In genomic region chr9:108552459-108553040, GRCh38 we compare ENCODE assay signal across 15 cellular contexts.
DNase-seq lines count a peak whose midpoint lies in the region; ATAC-seq and TF ChIP-seq lines count a peak whose summit lies in the region.
"Had no signal": no experiment of that assay in that cellular context is flagged by ENCODE, and none has a peak within 500 bp of the region (broad histone marks: within the 10 kb centered on the region; RNA-seq: fewer than 3 reads in every experiment).

No MANE protein-coding gene starts in this region.

- H3K27ac Mint-ChIP-seq in Calu3 (ENCODE audit: unreplicated experiment), result peak overlapping the region; percentile 94
- no peak overlapping the region for H3K27ac Mint-ChIP-seq in T-cell
- H3K27ac Mint-ChIP-seq: stimulated activated naive CD8-positive, alpha-beta T cell treated with anti-CD3 and anti-CD28 coated beads, Interleukin-15, Interleukin-2, amounts not matched to agents 100 ng/mL and 50 ng/mL, for 24 hours had no signal

- 2% methylated on average over 6 of the region's 7 CpGs for WGBS in mammary epithelial cell (ENCODE audit: low coverage, missing lambda C conversion rate)

- peaks cover 57% of the 10 kb centered on the region for H3K4me1 ChIP-seq in mammary epithelial cell (ENCODE audit: insufficient read depth, low read length)

- peak overlapping the region; percentile 11 for H2AFZ ChIP-seq in mammary epithelial cell (ENCODE audit: low read depth, low read length)

- CTCF ChIA-PET in Calu3 (lab: Charles Lee) (interaction anchor here (0.6 to 0.9 kb wide), 3 partner anchors 11 to 22 kb away, joined by 3 to 4 read pairs (median 3); no protein-coding TSS in a partner anchor), mammary epithelial cell (lab: Charles Lee; ENCODE audit: low non-redundant PET) (interaction anchor here (0.7 to 0.8 kb wide), 2 partner anchors 9 to 136 kb away, joined by 4 read pairs; no protein-coding TSS in a partner anchor), T-cell (lab: Charles Lee) (no interaction called here)

- peak; percentile 57 for DNase-seq in Calu3
- DNase-seq in HT-29 (ENCODE audit: low spot score), result peak; percentile 10
- peak; percentile 97 for DNase-seq in mammary epithelial cell
- DNase-seq in omental fat pad (ENCODE audit: low spot score), result peak; percentile 53
- no peak for DNase-seq in mesenteric fat pad (ENCODE audit: low spot score)
- no peak for DNase-seq in T-cell
- no peak for DNase-seq in stimulated activated naive CD4-positive, alpha-beta T cell treated with Interleukin-2 at 50 U/mL for 16 hours (lab: John Stamatoyannopoulos, UW)
- DNase-seq: activated CD4-positive, CD25-positive, alpha-beta regulatory T cell; effector CD4-positive, alpha-beta T cell; heart right ventricle; NCI-H1048; stimulated activated CD4-positive, alpha-beta T cell treated with anti-CD3 and anti-CD28 coated beads, Interleukin-2, amount 100 ng/mL, for 48 hours had no signal

- peak overlapping the region; percentile 99 for H3K27ac ChIP-seq in mammary epithelial cell (ENCODE audit: insufficient read depth, low read depth, low read length)
- H3K27ac ChIP-seq: BLaER1 treated with 17β-estradiol and CSF1 and Interleukin-3, amounts not matched to agents 10 nM and 100 nM; heart right ventricle had no signal

- POLR2A ChIA-PET in T-cell (lab: Charles Lee), result no interaction called here

- in situ Hi-C loops in mammary epithelial cell (cut with MboI; ENCODE audit: low sequenced_read_pairs in 2 of 2), result no loop called here

- peak overlapping the region; percentile 86 for H3K9ac ChIP-seq in mammary epithelial cell (ENCODE audit: insufficient read depth, low read length)
- H3K9ac ChIP-seq: BLaER1 treated with 17β-estradiol and CSF1 and Interleukin-3, amounts not matched to agents 10 nM and 100 nM had no signal

- H3K9me3 Mint-ChIP-seq in Calu3 (ENCODE audit: low read depth, unreplicated experiment) (no peaks in the 10 kb centered on the region), T-cell (peaks cover 0 to 3% (median 0%) of the 10 kb centered on the region in 3 donors)
- H3K9me3 Mint-ChIP-seq: stimulated activated naive CD8-positive, alpha-beta T cell treated with anti-CD3 and anti-CD28 coated beads, Interleukin-15, Interleukin-2, amounts not matched to agents 100 ng/mL and 50 ng/mL, for 24 hours had no signal

- H4K20me1 ChIP-seq in mammary epithelial cell (ENCODE audit: insufficient read depth, low read length), result no peaks in the 10 kb centered on the region
- H4K20me1 ChIP-seq: BLaER1 treated with 17β-estradiol and CSF1 and Interleukin-3, amounts not matched to agents 10 nM and 100 nM had no signal

- H3K36me3 Mint-ChIP-seq in Calu3 (ENCODE audit: insufficient read depth, unreplicated experiment) (peaks cover 9% of the 10 kb centered on the region), T-cell (no peaks in the 10 kb centered on the region)

- H3K27me3 Mint-ChIP-seq in Calu3 (ENCODE audit: unreplicated experiment) (no peaks in the 10 kb centered on the region), T-cell (no peaks in the 10 kb centered on the region)
- H3K27me3 Mint-ChIP-seq: stimulated activated naive CD8-positive, alpha-beta T cell treated with anti-CD3 and anti-CD28 coated beads, Interleukin-15, Interleukin-2, amounts not matched to agents 100 ng/mL and 50 ng/mL, for 24 hours had no signal

- H3K36me3 ChIP-seq in mammary epithelial cell (ENCODE audit: insufficient read depth, low read length), result no peaks in the 10 kb centered on the region
- H3K36me3 ChIP-seq: BLaER1 treated with 17β-estradiol and CSF1 and Interleukin-3, amounts not matched to agents 10 nM and 100 nM; heart right ventricle had no signal

- no peaks in the 10 kb centered on the region for H3K27me3 ChIP-seq in mammary epithelial cell (ENCODE audit: insufficient read depth, low read length)
- H3K27me3 ChIP-seq: BLaER1 treated with 17β-estradiol and CSF1 and Interleukin-3, amounts not matched to agents 10 nM and 100 nM; heart right ventricle had no signal

- no TSS peak for BruUV-seq in Calu3 (replicated peaks; lab: Mats Ljungman, UMichigan)
- BruUV-seq in mammary epithelial cell (replicated peaks; lab: Mats Ljungman, UMichigan), result TSS peak; percentile 19

- TF ChIP-seq CTCF in Calu3 (IDR thresholded peaks at IDR 0.05; ENCODE audit: unreplicated experiment) (no peak), mammary epithelial cell (conservative IDR thresholded peaks at IDR 0.05 in 1 of 2, IDR thresholded peaks at IDR 0.05 in 1 of 2; ENCODE audit: extremely low read depth in 1 of 2, insufficient read depth in 1 of 2, low read depth in 1 of 2, low read length in 2 of 2) (no peak), omental fat pad (IDR thresholded peaks at IDR 0.05) (no peak)

- no peaks in the 10 kb centered on the region for H3K9me3 ChIP-seq in mammary epithelial cell (replicated peaks; ENCODE audit: insufficient read depth, low read length)
- H3K9me3 ChIP-seq: BLaER1 treated with 17β-estradiol and CSF1 and Interleukin-3, amounts not matched to agents 10 nM and 100 nM; heart right ventricle had no signal

- H3K4me3 Mint-ChIP-seq in Calu3 (ENCODE audit: low read depth, unreplicated experiment) (peak overlapping the region; percentile 37), T-cell (no peak overlapping the region)
- H3K4me3 Mint-ChIP-seq: stimulated activated naive CD8-positive, alpha-beta T cell treated with anti-CD3 and anti-CD28 coated beads, Interleukin-15, Interleukin-2, amounts not matched to agents 100 ng/mL and 50 ng/mL, for 24 hours had no signal

- H3K79me2 ChIP-seq in mammary epithelial cell (ENCODE audit: insufficient read depth, low read length), result no peaks in the 10 kb centered on the region

- peak; percentile 90 for ATAC-seq in omental fat pad (ENCODE audit: low FRiP score)
- no peak for ATAC-seq in T-cell (replicated peaks in 1 of 4)
- no peak for ATAC-seq in GM18517 (IDR thresholded peaks at IDR 0.05; ENCODE audit: unreplicated experiment)

- dilution Hi-C loops in mammary epithelial cell (cut with HindIII; ENCODE audit: low sequenced_read_pairs), result loop anchor here (5.0 kb wide), 1 partner anchor 95 kb away; no protein-coding TSS in a partner anchor

- H3K4me1 Mint-ChIP-seq in Calu3 (ENCODE audit: low read depth, unreplicated experiment) (peaks cover 39% of the 10 kb centered on the region), T-cell (no peaks in the 10 kb centered on the region)

- intact Hi-C loops in Calu3 (cut with micrococcal nuclease; ENCODE audit: unreplicated experiment) (loop anchor here (5.0 to 10.0 kb wide), 2 partner anchors 78 to 135 kb away; no protein-coding TSS in a partner anchor), mammary epithelial cell (cut with micrococcal nuclease) (loop anchor here (1.0 to 5.0 kb wide), 3 partner anchors 10 to 1065 kb away; partner anchors contain the start of gene KLF4)

- no peak overlapping the region for H3K4me3 ChIP-seq in mammary epithelial cell (replicated peaks in 1 of 3; ENCODE audit: insufficient read depth in 1 of 3, low read depth in 2 of 3, low read length in 3 of 3)
- H3K4me3 ChIP-seq: BLaER1 treated with 17β-estradiol and CSF1 and Interleukin-3, amounts not matched to agents 10 nM and 100 nM; heart right ventricle had no signal

- peak overlapping the region; percentile 68 for H3K4me2 ChIP-seq in mammary epithelial cell (ENCODE audit: insufficient read depth, low read depth, low read length)

Comparison
In these comparisons a context has a peak if more than half of its experiments do, and no peak if none do; other contexts are left out.
1. DNase-seq: peak in Calu3 (single experiment), HT-29 (single experiment), mammary epithelial cell (single experiment) and omental fat pad (single experiment); none in mesenteric fat pad (single experiment), T-cell (0 of 34) and stimulated activated naive CD4-positive, alpha-beta T cell treated with Interleukin-2 at 50 U/mL for 16 hours (single experiment).
2. CTCF ChIA-PET loops: an anchor here in Calu3 (0.6 to 0.9 kb wide) and mammary epithelial cell (0.7 to 0.8 kb wide); none called in T-cell.